In genomic region chr2:26002617-26003310, GRCh38 we compare ENCODE assay signal across 11 cellular contexts. TPM values are rescaled to one million over a fixed set of nuclear protein-coding genes. Genes with fewer than 3 reads are reported as not detected.
A peak's percentile ranks its signal among the peaks of the same experiment; 100 is the strongest.
DNase-seq lines count a peak whose midpoint lies in the region; ATAC-seq and TF ChIP-seq lines count a peak whose summit lies in the region.
"Had no signal": no experiment of that assay in that cellular context is flagged by ENCODE, and none has a peak within 500 bp of the region (broad histone marks: within the 10 kb centered on the region; RNA-seq: fewer than 3 reads in every experiment).

No MANE protein-coding gene starts in this region.

- DNase-seq in C1 segment of cervical spinal cord (lab: John Stamatoyannopoulos, UW) (peak in 8 of 14 donors; percentile 16 to 62 (median 37)), Panc1 (ENCODE audit: low read depth, low spot score) (no peak), trophoblast cell (peak in 1 of 2 donors; percentile 20), NCI-H1048 (lab: John Stamatoyannopoulos, UW) (no peak), Peyer's patch (no peak), Karpas-422 (no peak)
- no peak for DNase-seq in activated CD8-positive, alpha-beta memory T cell treated with anti-CD3 and anti-CD28 coated beads, Interleukin-2, amount 50 U/mL, for 48 hours
- DNase-seq: NCI-H1417 treated with DMSO at 0.1 percent for 48 hours had no signal

- no peaks in the 10 kb centered on the region for H3K27me3 ChIP-seq in Panc1 (ENCODE audit: control insufficient read depth, insufficient read depth, low read length)
- H3K27me3 ChIP-seq in gastroesophageal sphincter: no peaks in the 10 kb centered on the region
- no peaks in the 10 kb centered on the region for H3K27me3 ChIP-seq in trophoblast cell (ENCODE audit: insufficient read depth, low read length)
- no peaks in the 10 kb centered on the region for H3K27me3 ChIP-seq in Peyer's patch
- no peaks in the 10 kb centered on the region for H3K27me3 ChIP-seq in Karpas-422 (ENCODE audit: low read length)
- H3K27me3 ChIP-seq: SJSA1 had no signal

- H4K8ac ChIP-seq in trophoblast cell (ENCODE audit: low read depth, low read length): no peak overlapping the region

- H4K20me1 ChIP-seq in Karpas-422 (ENCODE audit: insufficient read depth, low read depth, low read length): no peaks in the 10 kb centered on the region

- no peak overlapping the region for H2BK12ac ChIP-seq in trophoblast cell (ENCODE audit: low read length)

- no peak overlapping the region for H3K4ac ChIP-seq in trophoblast cell (ENCODE audit: low read depth, low read length)

- H2BK5ac ChIP-seq in trophoblast cell (ENCODE audit: low read depth, low read length, poor library complexity): no peak overlapping the region

- H4K12ac ChIP-seq in trophoblast cell (ENCODE audit: low read depth, low read length): no peak overlapping the region

- WGBS in gastroesophageal sphincter (ENCODE audit: low coverage in 1 of 2), 2 donors: 68 to 80% methylated on average over 7 to 9 of the region's 10 CpGs
- WGBS in trophoblast cell (ENCODE audit: extremely low coverage, insufficient coverage, insufficient read length): no CpG with 5 or more reads among the region's 10 CpGs

- H3K4me3 ChIP-seq in Panc1 (ENCODE audit: low read depth in 2 of 2, low read length in 2 of 2) (no peak overlapping the region), gastroesophageal sphincter (no peak overlapping the region), trophoblast cell (ENCODE audit: low read depth, low read length) (no peak overlapping the region), Peyer's patch (no peak overlapping the region), Karpas-422 (ENCODE audit: low read length) (no peak overlapping the region)
- H3K4me3 ChIP-seq: cardiac muscle cell, SJSA1 had no signal

- no peak overlapping the region for H2BK120ac ChIP-seq in trophoblast cell (ENCODE audit: insufficient read depth, low read length, poor library complexity)

- H3K27ac ChIP-seq in Panc1 (ENCODE audit: low read length): peak overlapping the region; percentile 45
- H3K27ac ChIP-seq in gastroesophageal sphincter: peak overlapping the region in 3 of 4 donors; percentile 43 to 77 (median 69)
- H3K27ac ChIP-seq in trophoblast cell (ENCODE audit: low read depth, low read length): no peak overlapping the region
- H3K27ac ChIP-seq in Peyer's patch: peak overlapping the region in 2 of 4 donors; percentile 5 to 8
- H3K27ac ChIP-seq in Karpas-422 (ENCODE audit: low read length): no peak overlapping the region
- H3K27ac ChIP-seq: cardiac muscle cell, SJSA1 had no signal

- H2AK5ac ChIP-seq in trophoblast cell (ENCODE audit: low read length): no peak overlapping the region

- no peak for TF ChIP-seq POLR2A in gastroesophageal sphincter (IDR thresholded peaks at IDR 0.05)
- no peak for TF ChIP-seq POLR2A in Peyer's patch (IDR thresholded peaks at IDR 0.05)

- H3K9ac ChIP-seq in trophoblast cell (ENCODE audit: low read length) (no peak overlapping the region), Karpas-422 (ENCODE audit: low read length) (no peak overlapping the region)

- TF ChIP-seq CTCF in Panc1 (IDR thresholded peaks at IDR 0.05) (no peak), gastroesophageal sphincter (IDR thresholded peaks at IDR 0.05) (no peak), Peyer's patch (IDR thresholded peaks at IDR 0.05) (no peak)

- no TSS peak for BruUV-seq in Panc1 (replicated peaks; lab: Mats Ljungman, UMichigan)

- H3K4me2 ChIP-seq in trophoblast cell (ENCODE audit: low read length) (no peak overlapping the region), Karpas-422 (ENCODE audit: low read depth, low read length, poor library complexity, severe bottlenecking) (no peak overlapping the region)

- H2AFZ ChIP-seq in trophoblast cell (ENCODE audit: insufficient read depth, low read length, poor library complexity) (no peak overlapping the region), Karpas-422 (ENCODE audit: low read length) (no peak overlapping the region)

- peaks cover 25% of the 10 kb centered on the region for H3K4me1 ChIP-seq in Panc1 (ENCODE audit: control insufficient read depth, insufficient read depth, low read length)
- peaks cover 9 to 34% (median 11%) of the 10 kb centered on the region in 3 donors for H3K4me1 ChIP-seq in gastroesophageal sphincter
- H3K4me1 ChIP-seq in trophoblast cell (ENCODE audit: control insufficient read depth in 1 of 2, insufficient read depth in 2 of 2, low read length in 2 of 2): peaks cover 3 to 6% of the 10 kb centered on the region in 2 experiments
- peaks cover 0 to 18% (median 0%) of the 10 kb centered on the region in 4 donors for H3K4me1 ChIP-seq in Peyer's patch
- no peaks in the 10 kb centered on the region for H3K4me1 ChIP-seq in Karpas-422 (ENCODE audit: low read length)

- no peak for TF ChIP-seq EP300 in gastroesophageal sphincter (IDR thresholded peaks at IDR 0.05)

- H3K9me2 ChIP-seq in Karpas-422 (replicated peaks; ENCODE audit: insufficient read depth, low read length): no peaks in the 10 kb centered on the region

- no peaks in the 10 kb centered on the region for H3K36me3 ChIP-seq in Panc1 (ENCODE audit: control insufficient read depth, insufficient read depth, low read length)
- H3K36me3 ChIP-seq in gastroesophageal sphincter: no peaks in the 10 kb centered on the region
- H3K36me3 ChIP-seq in trophoblast cell (ENCODE audit: control insufficient read depth in 1 of 2, insufficient read depth in 2 of 2, low read length in 2 of 2): no peaks in the 10 kb centered on the region
- no peaks in the 10 kb centered on the region for H3K36me3 ChIP-seq in Peyer's patch
- H3K36me3 ChIP-seq in Karpas-422 (ENCODE audit: insufficient read depth, low read length): no peaks in the 10 kb centered on the region
- H3K36me3 ChIP-seq: cardiac muscle cell, SJSA1 had no signal

- H3K9me3 ChIP-seq in Panc1 (ENCODE audit: control insufficient read depth, insufficient read depth, low read depth, low read length) (no peaks in the 10 kb centered on the region), gastroesophageal sphincter (no peaks in the 10 kb centered on the region), trophoblast cell (ENCODE audit: insufficient read depth, low read depth, low read length) (no peaks in the 10 kb centered on the region), Peyer's patch (no peaks in the 10 kb centered on the region), Karpas-422 (ENCODE audit: low read length) (no peaks in the 10 kb centered on the region)
- H3K9me3 ChIP-seq: SJSA1 had no signal

- no peak overlapping the region for H4K91ac ChIP-seq in trophoblast cell (ENCODE audit: low read depth, low read length)

- ATAC-seq in Panc1: 0 out of 2 replicates have a peak, but pooled peaks have one; percentile 9
- peak; percentile 59 for ATAC-seq in gastroesophageal sphincter

- no peak overlapping the region for H3K14ac ChIP-seq in trophoblast cell (ENCODE audit: low read length)

- in situ Hi-C loops in Panc1 (cut with HindIII; ENCODE audit: low pct_unique_long_range_greater_than_20kb, low sequenced_read_pairs): no loop called here

- H3K18ac ChIP-seq in trophoblast cell (ENCODE audit: low read length): no peak overlapping the region

- POLR2A ChIA-PET in Panc1 (lab: Charles Lee): interaction anchor here (0.5 kb wide), 1 partner anchor 20 kb away, joined by 11 read pairs; no protein-coding TSS in a partner anchor

- peak overlapping the region; percentile 58 for H3K23ac ChIP-seq in trophoblast cell (ENCODE audit: low read length)

- H3K79me2 ChIP-seq in trophoblast cell (ENCODE audit: control insufficient read depth, insufficient read depth, low read length, poor library complexity) (no peaks in the 10 kb centered on the region), Karpas-422 (ENCODE audit: low read length) (no peaks in the 10 kb centered on the region)

- intact Hi-C loops in Panc1 (cut with micrococcal nuclease; ENCODE audit: unreplicated experiment): no loop called here

- CTCF ChIA-PET in Panc1 (lab: Charles Lee): no interaction called here

- peaks cover 3% of the 10 kb centered on the region for H3K79me1 ChIP-seq in trophoblast cell (ENCODE audit: low read length)

RNA-seq across cellular contexts. Expression of gene KIF3C, which starts 20.5 kb away (rescaled TPM):
- 55.7 TPM for total RNA-seq in Panc1 (2021; ENCODE audit: unreplicated experiment)
- polyA plus RNA-seq in Panc1 (2012; ENCODE audit: insufficient read length): 77.9 TPM
- 10 to 100 TPM in 2 of 4 donors, 1 to 10 TPM in 2; 5.9 to 14.6 (median 10.2) TPM for total RNA-seq in gastroesophageal sphincter
- polyA plus RNA-seq in trophoblast cell (2013): 55.1 and 56.4 TPM in 2 replicates
- 10 to 100 TPM in 1 of 4 donors, 1 to 10 TPM in 2, under 1 TPM in 1; 0.70 to 71.0 (median 3.2) TPM for total RNA-seq in Peyer's patch
- total RNA-seq in Karpas-422 (2014; rRNA removed; shearing (Covaris generic); ENCODE audit: low replicate concordance): 0.90 and 1.2 TPM in 2 replicates

RNA-seq across cellular contexts. Expression of gene RAB10, which starts 31.1 kb away (rescaled TPM):
- total RNA-seq in Panc1 (2021; ENCODE audit: unreplicated experiment) (208 TPM), gastroesophageal sphincter (100 to 1,000 TPM in 3 of 4 donors, 10 to 100 TPM in 1; 91.9 to 117 (median 103) TPM), Peyer's patch (10 to 100 TPM; 61.9 to 95.6 (median 85.1) TPM)
- polyA plus RNA-seq in Panc1 (2012; ENCODE audit: insufficient read length): 153 TPM
- polyA plus RNA-seq in trophoblast cell (2013): 138 and 141 TPM in 2 replicates
- 67.9 and 104 TPM in 2 replicates for total RNA-seq in Karpas-422 (2014; rRNA removed; shearing (Covaris generic); ENCODE audit: low replicate concordance)

Comparison
In these comparisons a context has a peak if more than half of its experiments do, and no peak if none do; other contexts are left out.
1. DNase-seq: peak in C1 segment of cervical spinal cord (8 of 14); none in Panc1 (single experiment), NCI-H1048 (single experiment), Peyer's patch (0 of 3), Karpas-422 (single experiment) and activated CD8-positive, alpha-beta memory T cell treated with anti-CD3 and anti-CD28 coated beads, Interleukin-2, amount 50 U/mL, for 48 hours (single experiment).
2. H3K27ac ChIP-seq: peak in Panc1 (single experiment) and gastroesophageal sphincter (3 of 4); none in trophoblast cell (single experiment) and Karpas-422 (single experiment).